Comparison of ENCODE assay signal across 1 cellular context in the genomic region with DNA sequence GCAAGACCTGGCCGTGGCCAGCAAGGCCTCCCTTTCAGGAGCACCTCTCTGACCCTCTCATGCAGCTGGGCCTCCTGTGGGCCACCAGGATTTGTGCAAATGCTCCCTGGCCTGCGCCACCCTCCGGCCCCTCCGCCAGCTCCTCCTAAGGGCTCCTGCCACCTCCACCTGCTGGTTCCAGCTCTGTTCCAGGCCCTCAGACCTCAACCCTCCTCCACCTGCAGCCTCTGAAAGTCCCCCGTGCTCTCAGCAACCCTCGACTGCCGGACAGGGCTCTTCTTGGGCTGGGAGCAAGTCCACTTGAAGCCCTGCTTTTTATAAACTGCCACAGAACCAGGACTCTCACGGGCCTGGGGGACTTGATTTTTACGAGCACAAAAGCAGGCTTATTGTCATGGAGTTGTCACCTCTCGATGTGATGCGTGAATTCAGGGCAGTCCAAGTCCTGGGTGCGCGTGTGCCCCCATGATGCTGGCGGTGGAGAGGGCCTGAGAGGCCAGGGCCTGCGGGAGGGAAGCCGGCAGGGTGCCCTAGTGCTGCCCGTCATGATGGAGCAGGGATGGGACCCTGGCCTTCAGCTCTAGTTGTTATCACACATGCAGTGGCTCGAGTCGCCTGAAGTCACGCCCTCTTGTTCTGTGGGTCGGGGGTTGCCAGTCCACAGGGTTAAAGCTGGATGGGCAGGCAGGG.
TF ChIP-seq lines count a peak whose summit lies in the region.

No MANE protein-coding gene starts in this region.

TF ChIP-seq in GM12878, 131 proteins besides CTCF, POLR2A, EP300 and RAD21:
- TF ChIP-seq MEF2A (IDR thresholded peaks at IDR 0.05; ENCODE audit: insufficient read depth, low read depth, low read length) (no peak), RELA (IDR thresholded peaks at IDR 0.05; ENCODE audit: borderline replicate concordance, partially characterized antibody) (no peak), CHD4 (IDR thresholded peaks at IDR 0.05) (no peak), YBX1 (IDR thresholded peaks at IDR 0.05) (no peak), MTA3 (IDR thresholded peaks at IDR 0.05; ENCODE audit: borderline replicate concordance, low read length) (no peak), RFX5 (IDR thresholded peaks at IDR 0.05; ENCODE audit: low read depth, low read length) (no peak)
- TF ChIP-seq, protein P1, sequence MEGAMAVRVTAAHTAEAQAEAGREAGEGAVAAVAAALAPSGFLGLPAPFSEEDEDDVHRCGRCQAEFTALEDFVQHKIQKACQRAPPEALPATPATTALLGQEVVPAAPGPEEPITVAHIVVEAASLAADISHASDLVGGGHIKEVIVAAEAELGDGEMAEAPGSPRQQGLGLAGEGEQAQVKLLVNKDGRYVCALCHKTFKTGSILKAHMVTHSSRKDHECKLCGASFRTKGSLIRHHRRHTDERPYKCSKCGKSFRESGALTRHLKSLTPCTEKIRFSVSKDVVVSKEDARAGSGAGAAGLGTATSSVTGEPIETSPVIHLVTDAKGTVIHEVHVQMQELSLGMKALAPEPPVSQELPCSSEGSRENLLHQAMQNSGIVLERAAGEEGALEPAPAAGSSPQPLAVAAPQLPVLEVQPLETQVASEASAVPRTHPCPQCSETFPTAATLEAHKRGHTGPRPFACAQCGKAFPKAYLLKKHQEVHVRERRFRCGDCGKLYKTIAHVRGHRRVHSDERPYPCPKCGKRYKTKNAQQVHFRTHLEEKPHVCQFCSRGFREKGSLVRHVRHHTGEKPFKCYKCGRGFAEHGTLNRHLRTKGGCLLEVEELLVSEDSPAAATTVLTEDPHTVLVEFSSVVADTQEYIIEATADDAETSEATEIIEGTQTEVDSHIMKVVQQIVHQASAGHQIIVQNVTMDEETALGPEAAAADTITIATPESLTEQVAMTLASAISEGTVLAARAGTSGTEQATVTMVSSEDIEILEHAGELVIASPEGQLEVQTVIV (IDR thresholded peaks at IDR 0.05; ENCODE audit: borderline replicate concordance, partially characterized antibody) = no peak
